ENCODE assay signal across 12 cellular contexts in the genomic region with DNA sequence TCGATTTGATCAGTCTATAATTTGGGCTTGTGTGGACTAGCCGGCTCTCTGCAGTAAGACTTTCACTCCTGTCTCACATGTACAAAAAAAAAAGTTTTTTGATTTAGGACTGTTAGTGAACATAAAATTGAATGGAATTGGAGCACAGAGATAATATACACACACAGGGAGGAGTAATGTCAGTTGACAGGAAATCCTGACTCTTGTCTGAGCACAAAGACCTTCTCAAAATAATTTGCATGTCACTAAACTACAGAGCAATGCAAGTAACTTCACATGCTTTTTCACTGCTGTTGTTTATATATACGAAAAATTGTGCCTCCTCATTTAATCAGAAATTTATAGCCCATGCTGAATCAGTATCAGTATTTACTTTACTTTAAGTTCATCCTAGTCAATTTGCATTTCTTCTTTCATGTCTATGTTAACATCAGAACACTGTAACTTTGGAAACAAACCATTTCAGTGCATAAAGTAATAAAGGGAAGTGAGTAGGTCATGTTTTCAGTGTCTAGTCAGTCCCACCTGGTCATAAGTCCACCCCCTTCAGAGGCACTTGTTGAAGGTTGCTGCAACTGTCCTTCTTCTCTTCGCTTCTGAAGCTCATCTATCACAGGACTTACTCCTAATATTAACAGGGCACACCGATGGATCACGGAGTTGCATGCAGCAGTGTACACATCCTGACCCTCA.
DNase-seq lines count a peak whose midpoint lies in the region; ATAC-seq, FAIRE-seq and TF ChIP-seq lines count a peak whose summit lies in the region.
"Had no signal": no experiment of that assay in that cellular context is flagged by ENCODE, and none has a peak within 500 bp of the region (broad histone marks: within the 10 kb centered on the region; RNA-seq: fewer than 3 reads in every experiment).

No MANE protein-coding gene starts in this region.

- H3K9ac ChIP-seq in kidney (ENCODE audit: low read length in 2 of 2): no peak overlapping the region
- H3K9ac ChIP-seq: GM23248 had no signal

- H3K4me3 ChIP-seq in spleen: no peak overlapping the region
- no peak overlapping the region for H3K4me3 ChIP-seq in kidney (ENCODE audit: low read length in 2 of 2)
- H3K4me3 ChIP-seq: GM23248 had no signal

- 61 to 82% (median 77%) methylated on average over 6 of the region's 6 CpGs for WGBS in spleen, 5 donors

- H3K4me1 ChIP-seq in spleen (peaks cover 1 to 61% (median 28%) of the 10 kb centered on the region in 6 donors), kidney (ENCODE audit: control insufficient read depth in 1 of 2, insufficient read depth in 1 of 2, low read depth in 1 of 2, low read length in 2 of 2) (peaks cover 2 to 4% of the 10 kb centered on the region in 2 donors)

- peak overlapping the region; percentile 52 for H3K27ac Mint-ChIP-seq in activated T-cell treated with anti-CD3 and anti-CD28 coated beads, Interleukin-2, amount 50 U/mL, for 72 hours

- H3K27me3 ChIP-seq in spleen (replicated peaks in 1 of 7): no peaks in the 10 kb centered on the region

- no peak for TF ChIP-seq CTCF in spleen (IDR thresholded peaks at IDR 0.05 in 8 of 11, conservative IDR thresholded peaks at IDR 0.05 in 3 of 11)
- no peak for TF ChIP-seq CTCF in kidney (IDR thresholded peaks at IDR 0.05; ENCODE audit: borderline replicate concordance, extremely low read depth, insufficient read depth)

- H3K4me1 Mint-ChIP-seq in activated T-cell treated with anti-CD3 and anti-CD28 coated beads, Interleukin-2, amount 50 U/mL, for 72 hours (ENCODE audit: low read depth): peaks cover 20% of the 10 kb centered on the region

- intact Hi-C loops in spleen (cut with DNase I; ENCODE audit: low total_unique reads): no loop called here
- intact Hi-C loops in kidney (cut with DNase I): no loop called here

- no peaks in the 10 kb centered on the region for H3K9me3 Mint-ChIP-seq in activated T-cell treated with anti-CD3 and anti-CD28 coated beads, Interleukin-2, amount 50 U/mL, for 72 hours

- no peak for FAIRE-seq in kidney (lab: Jason Lieb, UNC)
- FAIRE-seq: TTC549 had no signal

- H3K27ac ChIP-seq in spleen (peak overlapping the region in 7 of 8 donors; percentile 15 to 57 (median 43)), kidney (ENCODE audit: low read depth in 2 of 2, low read length in 2 of 2) (peak overlapping the region in 1 of 2 donors; percentile 14)
- H3K27ac ChIP-seq: GM23248 had no signal

- H3K36me3 ChIP-seq in spleen (peaks cover 0 to 92% (median 48%) of the 10 kb centered on the region in 6 donors), kidney (ENCODE audit: control insufficient read depth in 1 of 2, insufficient read depth in 2 of 2, low read length in 2 of 2) (peaks cover 13 to 19% of the 10 kb centered on the region in 2 donors)

- no peak overlapping the region for H3K4me3 Mint-ChIP-seq in activated T-cell treated with anti-CD3 and anti-CD28 coated beads, Interleukin-2, amount 50 U/mL, for 72 hours

- H3K9me3 ChIP-seq in spleen (no peaks in the 10 kb centered on the region), kidney (ENCODE audit: control insufficient read depth in 1 of 2, low read length in 2 of 2) (no peaks in the 10 kb centered on the region)

- ATAC-seq in activated T-cell treated with anti-CD3 and anti-CD28 coated beads, Interleukin-2, amount 50 U/mL, for 72 hours (replicated peaks in 1 of 2): no peak
- ATAC-seq in GM21737 (IDR thresholded peaks at IDR 0.05; ENCODE audit: unreplicated experiment) (peak; percentile 65), HG03571 (IDR thresholded peaks at IDR 0.05; ENCODE audit: unreplicated experiment) (peak; percentile 67)

- peaks cover 2 to 7% of the 10 kb centered on the region in 2 donors for H3K36me3 Mint-ChIP-seq in activated T-cell treated with anti-CD3 and anti-CD28 coated beads, Interleukin-2, amount 50 U/mL, for 72 hours (ENCODE audit: insufficient read depth in 2 of 2)

- TF ChIP-seq POLR2A in spleen (IDR thresholded peaks at IDR 0.05): no peak

- no peak for DNase-seq in activated T-cell treated with anti-CD3 and anti-CD28 coated beads, Interleukin-2, amount 50 U/mL, for 72 hours
- no peak for DNase-seq in activated T-cell treated with anti-CD3 and anti-CD28 coated beads for 4 hours
- DNase-seq in spleen: no peak
- no peak for DNase-seq in NK-92 (lab: John Stamatoyannopoulos, UW; ENCODE audit: unreplicated experiment)
- no peak for DNase-seq in kidney
- no peak for DNase-seq in activated gamma-delta T cell treated with Interleukin-2 at 50 U/mL for 16 hours
- DNase-seq: activated gamma-delta T cell, GM23248, NCI-H1694 had no signal

- no peaks in the 10 kb centered on the region for H3K27me3 Mint-ChIP-seq in activated T-cell treated with anti-CD3 and anti-CD28 coated beads, Interleukin-2, amount 50 U/mL, for 72 hours (ENCODE audit: low read depth)

Comparison
In these comparisons a context has a peak if more than half of its experiments do, and no peak if none do; other contexts are left out.
1. ATAC-seq: peak in GM21737 (single experiment) and HG03571 (single experiment); none in activated T-cell treated with anti-CD3 and anti-CD28 coated beads, Interleukin-2, amount 50 U/mL, for 72 hours (0 of 2).